ENCODE assay signal across 24 cellular contexts in the genomic region with DNA sequence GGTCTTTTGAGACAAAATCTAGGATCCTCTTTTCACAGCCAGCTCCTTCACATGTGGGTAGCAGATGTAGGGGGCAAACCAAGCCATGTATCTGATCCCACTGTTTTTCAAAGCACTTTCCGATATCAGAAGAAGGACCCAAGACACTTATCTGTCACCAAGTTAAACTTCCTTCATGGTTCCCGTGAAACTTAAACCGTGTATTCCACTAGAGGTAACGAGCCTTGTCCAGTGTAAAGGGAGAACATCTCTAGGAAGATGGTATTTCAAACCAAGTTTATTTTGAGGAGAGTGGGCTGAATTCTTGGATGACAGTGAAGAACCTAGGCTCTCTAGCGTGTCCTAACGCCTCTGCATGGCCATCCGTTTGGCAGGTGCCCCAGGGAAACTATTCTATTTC.
DNase-seq lines count a peak whose midpoint lies in the region; ATAC-seq, FAIRE-seq and TF ChIP-seq lines count a peak whose summit lies in the region.
"Had no signal": no experiment of that assay in that cellular context is flagged by ENCODE, and none has a peak within 500 bp of the region (broad histone marks: within the 10 kb centered on the region; RNA-seq: fewer than 3 reads in every experiment).

No MANE protein-coding gene starts in this region.

- H3K79me2 ChIP-seq in K562 (ENCODE audit: control insufficient read depth, insufficient read depth, low read length), result no peaks in the 10 kb centered on the region

- peaks cover 6% of the 10 kb centered on the region for H3K9me3 Mint-ChIP-seq in nephron progenitor cell
- H3K9me3 Mint-ChIP-seq: GM23338, HFFc6 had no signal

- no peak for TF ChIP-seq RAD21 in K562 (CRISPR knock-in tag; conservative IDR thresholded peaks at IDR 0.05 in 1 of 2, IDR thresholded peaks at IDR 0.05 in 1 of 2)

- DNase-seq in HTR-8/SVneo (ENCODE audit: insufficient read length, low spot score) (no peak), K562 (ENCODE audit: extremely low read depth in 1 of 4, low spot score in 3 of 4) (no peak), nephron progenitor cell (no peak), HEK293T (ENCODE audit: extremely low spot score) (no peak), heart left ventricle (no peak)
- DNase-seq: ACHN; AML-193; BE2C; CD4-positive, alpha-beta T cell; DMS 273 treated with DMSO at 0.1 percent for 48 hours; DMS79; EL; GDM1; H9; HFFc6 had no signal

- BruUV-seq in K562 (replicated peaks; lab: Mats Ljungman, UMichigan), result no TSS peak

- no peaks in the 10 kb centered on the region for H4K20me1 ChIP-seq in K562 (replicated peaks; ENCODE audit: control insufficient read depth, insufficient read depth, low read length)
- H4K20me1 ChIP-seq: BLaER1 treated with 17β-estradiol and CSF1 and Interleukin-3, amounts not matched to agents 10 nM and 100 nM had no signal

- H3K36me3 ChIP-seq in K562 (ENCODE audit: control insufficient read depth, insufficient read depth, low read length) (no peaks in the 10 kb centered on the region), heart left ventricle (no peaks in the 10 kb centered on the region)
- H3K36me3 ChIP-seq: BE2C; BLaER1 treated with 17β-estradiol and CSF1 and Interleukin-3, amounts not matched to agents 10 nM and 100 nM had no signal

- FAIRE-seq in HTR-8/SVneo (lab: Jason Lieb, UNC) (peak; percentile 92), K562 (lab: Jason Lieb, UNC) (no peak)
- FAIRE-seq: A549, D721Med, GM12878 had no signal

- H3K27me3 Mint-ChIP-seq in nephron progenitor cell (ENCODE audit: low read depth, poor library complexity), result peaks cover 11% of the 10 kb centered on the region

- no peak for TF ChIP-seq POLR2A in K562 (conservative IDR thresholded peaks at IDR 0.05)
- no peak for TF ChIP-seq POLR2A in heart left ventricle (IDR thresholded peaks at IDR 0.05)

- no peak overlapping the region for H2AFZ ChIP-seq in K562 (ENCODE audit: low read depth, low read length)
- H2AFZ ChIP-seq: GM23338 had no signal

- H3K4me3 ChIP-seq in K562, result no peak overlapping the region
- no peak overlapping the region for H3K4me3 ChIP-seq in heart left ventricle
- H3K4me3 ChIP-seq: A549; BLaER1 treated with 17β-estradiol and CSF1 and Interleukin-3, amounts not matched to agents 10 nM and 100 nM; GM12878; GM23338 had no signal

- H3K4me1 Mint-ChIP-seq in nephron progenitor cell, result peaks cover 37% of the 10 kb centered on the region
- H3K4me1 Mint-ChIP-seq: CD14-positive monocyte, GM23338 had no signal

- no peak for TF ChIP-seq EP300 in K562 (IDR thresholded peaks at IDR 0.05; ENCODE audit: low read length)

- WGBS in K562 (ENCODE audit: insufficient coverage, low coverage, missing lambda C conversion rate), result 4% methylated on average over 7 of the region's 7 CpGs
- 84 to 89% (median 87%) methylated on average over 7 of the region's 7 CpGs for WGBS in heart left ventricle, 4 donors

- H3K27me3 ChIP-seq in K562 (ENCODE audit: control insufficient read depth in 2 of 2, insufficient read depth in 2 of 2, low read length in 2 of 2), result peaks cover 0 to 2% of the 10 kb centered on the region in 2 experiments; a peak in 3 of 5 replicates
- peaks cover 0 to 4% (median 0%) of the 10 kb centered on the region in 9 donors for H3K27me3 ChIP-seq in heart left ventricle
- H3K27me3 ChIP-seq: BLaER1 treated with 17β-estradiol and CSF1 and Interleukin-3, amounts not matched to agents 10 nM and 100 nM had no signal

- peak overlapping the region; percentile 37 for H3K27ac Mint-ChIP-seq in nephron progenitor cell
- H3K27ac Mint-ChIP-seq: CD14-positive monocyte; CD4-positive, alpha-beta T cell; GM23338; H9; HFFc6 had no signal

- in situ Hi-C loops in K562 (cut with MboI), result no loop called here

- H3K4me2 ChIP-seq in K562 (ENCODE audit: insufficient read depth, low read length), result no peak overlapping the region
- H3K4me2 ChIP-seq: A549; BLaER1 treated with 17β-estradiol and CSF1 and Interleukin-3, amounts not matched to agents 10 nM and 100 nM; GM23338 had no signal

- intact Hi-C loops in K562 (cut with micrococcal nuclease), result no loop called here
- intact Hi-C loops in heart left ventricle (cut with DNase I), result no loop called here

- no peak overlapping the region for H3K9ac ChIP-seq in K562 (ENCODE audit: insufficient read depth in 1 of 2, low read depth in 2 of 2, low read length in 2 of 2)
- H3K9ac ChIP-seq: BLaER1 treated with 17β-estradiol and CSF1 and Interleukin-3, amounts not matched to agents 10 nM and 100 nM had no signal

- POLR2A ChIA-PET in K562 (lab: Yijun Ruan, JAX), result no interaction called here
- POLR2A ChIA-PET in HEK293T (lab: Yijun Ruan, JAX), result no interaction called here

- CTCF ChIA-PET in K562 (lab: Yijun Ruan, JAX; ENCODE audit: low intra/inter-chr PET ratio) (no interaction called here), HEK293T (lab: Yijun Ruan, JAX) (interaction anchor here (0.6 to 1.1 kb wide), 4 partner anchors 11 to 501 kb away, joined by 3 to 5 read pairs (median 4); no protein-coding TSS in a partner anchor)

- H3K27ac ChIP-seq in K562 (ENCODE audit: extremely low read depth, low read depth, low read length) (no peak overlapping the region), heart left ventricle (no peak overlapping the region)
- H3K27ac ChIP-seq: 22Rv1; A549; BLaER1 treated with 17β-estradiol and CSF1 and Interleukin-3, amounts not matched to agents 10 nM and 100 nM had no signal

- no peak for TF ChIP-seq CTCF in K562 (IDR thresholded peaks at IDR 0.05 in 2 of 3, conservative IDR thresholded peaks at IDR 0.05 in 1 of 3; ENCODE audit: insufficient read depth in 2 of 3, low read depth in 1 of 3, low read length in 3 of 3)
- TF ChIP-seq CTCF in nephron progenitor cell (IDR thresholded peaks at IDR 0.05), result no peak
- TF ChIP-seq CTCF in heart left ventricle (IDR thresholded peaks at IDR 0.05), result no peak

- no peaks in the 10 kb centered on the region for H3K9me3 ChIP-seq in K562 (replicated peaks; ENCODE audit: control insufficient read depth, insufficient read depth, low read depth, low read length)
- no peaks in the 10 kb centered on the region for H3K9me3 ChIP-seq in heart left ventricle
- H3K9me3 ChIP-seq: A549, BE2C had no signal

- ATAC-seq in K562 (no peak), heart left ventricle (no peak), GM19035 (IDR thresholded peaks at IDR 0.05; ENCODE audit: unreplicated experiment) (no peak)
- ATAC-seq: A549, GM12878, GM23338, HCT116 had no signal

- no peak overlapping the region for H3K4me3 Mint-ChIP-seq in nephron progenitor cell
- H3K4me3 Mint-ChIP-seq: CD4-positive, alpha-beta T cell; GM23338; H9; HFFc6 had no signal

- H3K4me1 ChIP-seq in K562 (replicated peaks in 1 of 2; ENCODE audit: control insufficient read depth in 2 of 2, insufficient read depth in 2 of 2, low read length in 2 of 2), result no peaks in the 10 kb centered on the region
- H3K4me1 ChIP-seq in heart left ventricle, result no peaks in the 10 kb centered on the region
- H3K4me1 ChIP-seq: A549; BE2C; BLaER1 treated with 17β-estradiol and CSF1 and Interleukin-3, amounts not matched to agents 10 nM and 100 nM had no signal

- no peaks in the 10 kb centered on the region for H3K9me1 ChIP-seq in K562 (ENCODE audit: control insufficient read depth, insufficient read depth, low read length)

- no peaks in the 10 kb centered on the region for H3K36me3 Mint-ChIP-seq in nephron progenitor cell (ENCODE audit: low read depth)
- H3K36me3 Mint-ChIP-seq: CD14-positive monocyte had no signal

TF ChIP-seq in HEK293T, 16 proteins besides CTCF, POLR2A, EP300 and RAD21:
- TF ChIP-seq, protein P1, sequence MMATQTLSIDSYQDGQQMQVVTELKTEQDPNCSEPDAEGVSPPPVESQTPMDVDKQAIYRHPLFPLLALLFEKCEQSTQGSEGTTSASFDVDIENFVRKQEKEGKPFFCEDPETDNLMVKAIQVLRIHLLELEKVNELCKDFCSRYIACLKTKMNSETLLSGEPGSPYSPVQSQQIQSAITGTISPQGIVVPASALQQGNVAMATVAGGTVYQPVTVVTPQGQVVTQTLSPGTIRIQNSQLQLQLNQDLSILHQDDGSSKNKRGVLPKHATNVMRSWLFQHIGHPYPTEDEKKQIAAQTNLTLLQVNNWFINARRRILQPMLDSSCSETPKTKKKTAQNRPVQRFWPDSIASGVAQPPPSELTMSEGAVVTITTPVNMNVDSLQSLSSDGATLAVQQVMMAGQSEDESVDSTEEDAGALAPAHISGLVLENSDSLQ (IDR thresholded peaks at IDR 0.05), result no peak
- TF ChIP-seq SUZ12 (IDR thresholded peaks at IDR 0.05) (no peak), ELF4 (IDR thresholded peaks at IDR 0.05) (no peak), FOXK2 (IDR thresholded peaks at IDR 0.05) (no peak), FOXM1 (IDR thresholded peaks at IDR 0.05; ENCODE audit: borderline replicate concordance) (no peak), TARDBP (IDR thresholded peaks at IDR 0.05) (no peak), CTBP1 (IDR thresholded peaks at IDR 0.05; ENCODE audit: borderline replicate concordance) (no peak), L3MBTL2 (conservative IDR thresholded peaks at IDR 0.05) (no peak), HDGF (IDR thresholded peaks at IDR 0.05; ENCODE audit: borderline replicate concordance) (no peak), SP1 (IDR thresholded peaks at IDR 0.05) (no peak), FOXA1 (IDR thresholded peaks at IDR 0.05) (no peak), NFRKB (IDR thresholded peaks at IDR 0.05) (no peak), ZNF384 (IDR thresholded peaks at IDR 0.05) (no peak), LEF1 (IDR thresholded peaks at IDR 0.05; ENCODE audit: borderline replicate concordance) (no peak), ARNT (IDR thresholded peaks at IDR 0.05) (no peak), BHLHE40 (IDR thresholded peaks at IDR 0.05; ENCODE audit: borderline replicate concordance) (no peak)
